10 cellular contexts compared by ENCODE assay signal in the genomic region with DNA sequence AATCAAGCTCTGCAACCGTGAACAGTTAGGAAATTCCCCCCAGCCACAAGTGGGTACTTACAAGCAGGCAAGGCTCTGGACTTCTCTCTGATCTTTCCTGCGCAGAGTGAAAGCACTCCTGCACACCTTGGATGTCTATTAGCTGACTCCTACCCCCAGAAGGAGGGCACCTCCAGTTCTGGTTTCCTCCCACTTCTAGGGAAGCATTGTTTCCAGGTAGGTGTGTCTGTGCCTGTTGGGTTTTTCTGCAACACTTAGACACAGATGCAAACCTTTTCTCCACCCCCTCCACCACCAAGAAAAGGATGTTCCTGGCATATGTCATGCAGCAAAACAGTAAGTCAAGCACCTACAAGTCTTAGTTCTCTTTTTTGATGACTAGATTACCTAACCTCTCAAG. TPM values are rescaled to one million over a fixed set of nuclear protein-coding genes. Genes with fewer than 3 reads are reported as not detected.
A peak's percentile ranks its signal among the peaks of the same experiment; 100 is the strongest.
DNase-seq lines count a peak whose midpoint lies in the region; ATAC-seq and TF ChIP-seq lines count a peak whose summit lies in the region.
"Had no signal": no experiment of that assay in that cellular context is flagged by ENCODE, and none has a peak within 500 bp of the region (broad histone marks: within the 10 kb centered on the region; RNA-seq: fewer than 3 reads in every experiment).

A gene with protein sequence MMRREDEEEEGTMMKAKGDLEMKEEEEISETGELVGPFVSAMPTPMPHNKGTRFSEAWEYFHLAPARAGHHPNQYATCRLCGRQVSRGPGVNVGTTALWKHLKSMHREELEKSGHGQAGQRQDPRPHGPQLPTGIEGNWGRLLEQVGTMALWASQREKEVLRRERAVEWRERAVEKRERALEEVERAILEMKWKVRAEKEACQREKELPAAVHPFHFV (minus strand): TSS at position 108 of the 400 bp plus-strand sequence. CDS start 1,145 bp downstream, outside the sequence.

- no peak within 1 kb of the TSS for H3K4me3 ChIP-seq in endodermal cell (ENCODE audit: low read length)

- peak within 1 kb of the TSS; percentile 91 for H3K4me3 Mint-ChIP-seq in activated naive CD8-positive, alpha-beta T cell
- peak within 1 kb of the TSS; percentile 77 to 82 for H3K4me3 Mint-ChIP-seq in stimulated activated naive B cell treated with anti-CD40 and anti-IgM and Interleukin-4, amounts not matched to agents 10 μg/mL and 1 μg/mL and 100 μg/mL, for 72 hours
- no peak within 1 kb of the TSS for H3K4me3 Mint-ChIP-seq in endodermal cell

- peak within 1 kb of the TSS; percentile 95 for H3K27ac Mint-ChIP-seq in activated naive CD8-positive, alpha-beta T cell
- peak within 1 kb of the TSS; percentile 91 for H3K27ac Mint-ChIP-seq in stimulated activated naive B cell treated with anti-CD40 and anti-IgM and Interleukin-4, amounts not matched to agents 10 μg/mL and 1 μg/mL and 100 μg/mL, for 72 hours
- H3K27ac Mint-ChIP-seq in endodermal cell: no peak within 1 kb of the TSS

- POLR2A ChIA-PET in activated CD8-positive, alpha-beta memory T cell treated with anti-CD3 and anti-CD28 coated beads for 36 hours (lab: Charles Lee): interaction anchor here (0.5 to 5.0 kb wide), 9 partner anchors 9 to 54 kb away, joined by 3 to 51 read pairs (median 25); partner anchors contain the start of gene CD96

- no peaks in the 10 kb centered on the region for H3K27me3 ChIP-seq in endodermal cell (ENCODE audit: control insufficient read depth, insufficient read depth, low read length, poor library complexity, severe bottlenecking)

- no peaks in the 10 kb centered on the region for H3K9me3 Mint-ChIP-seq in activated naive CD8-positive, alpha-beta T cell (ENCODE audit: low read depth)
- peaks cover 2 to 5% of the 10 kb centered on the region in 2 donors for H3K9me3 Mint-ChIP-seq in stimulated activated naive B cell treated with anti-CD40 and anti-IgM and Interleukin-4, amounts not matched to agents 10 μg/mL and 1 μg/mL and 100 μg/mL, for 72 hours
- H3K9me3 Mint-ChIP-seq in endodermal cell: no peaks in the 10 kb centered on the region

- H3K4me1 Mint-ChIP-seq in activated naive CD8-positive, alpha-beta T cell (ENCODE audit: low read depth): peaks cover 69% of the 10 kb centered on the region
- peaks cover 21 to 42% of the 10 kb centered on the region in 2 donors for H3K4me1 Mint-ChIP-seq in stimulated activated naive B cell treated with anti-CD40 and anti-IgM and Interleukin-4, amounts not matched to agents 10 μg/mL and 1 μg/mL and 100 μg/mL, for 72 hours
- H3K4me1 Mint-ChIP-seq in endodermal cell: no peaks in the 10 kb centered on the region

- no peak within 1 kb of the TSS for H3K27ac ChIP-seq in endodermal cell (ENCODE audit: low read depth, low read length)

- no peak for DNase-seq in activated CD8-positive, alpha-beta memory T cell treated with anti-CD3 and anti-CD28 coated beads, Interleukin-2, amount 50 U/mL, for 48 hours
- peak; percentile 56 for DNase-seq in stimulated activated naive B cell treated with anti-CD40 and anti-IgM and Interleukin-4, amounts not matched to agents 10 μg/mL and 1 μg/mL and 100 μg/mL, for 72 hours
- no peak for DNase-seq in HUDEP-2 (lab: John Stamatoyannopoulos, UW; ENCODE audit: unreplicated experiment in 76 of 76)
- DNase-seq in endodermal cell: no peak
- DNase-seq: OCI-M1 had no signal

- ATAC-seq in HG02885 (IDR thresholded peaks at IDR 0.05; ENCODE audit: poor library complexity, unreplicated experiment): peak; percentile 67
- ATAC-seq in stimulated activated naive B cell treated with anti-CD40 and anti-IgM and Interleukin-4, amounts not matched to agents 10 μg/mL and 1 μg/mL and 100 μg/mL, for 72 hours (replicated peaks): peak; percentile 79
- no peak for ATAC-seq in HG03135 (IDR thresholded peaks at IDR 0.05; ENCODE audit: unreplicated experiment)

- WGBS in endodermal cell (ENCODE audit: insufficient coverage in 1 of 2, insufficient read length in 1 of 2), 2 experiments: 86 to 96% methylated on average over 2 of the region's 2 CpGs

- H3K9me3 ChIP-seq in endodermal cell (ENCODE audit: control insufficient read depth, low read length): no peaks in the 10 kb centered on the region

- no peaks in the 10 kb centered on the region for H3K36me3 ChIP-seq in endodermal cell (ENCODE audit: control insufficient read depth, insufficient read depth, low read length)

- no peak within 1 kb of the TSS for H3K9ac ChIP-seq in endodermal cell (ENCODE audit: extremely low read depth, low read length, poor library complexity, severe bottlenecking)

- H3K36me3 Mint-ChIP-seq in activated naive CD8-positive, alpha-beta T cell: peaks cover 29% of the 10 kb centered on the region
- H3K36me3 Mint-ChIP-seq in stimulated activated naive B cell treated with anti-CD40 and anti-IgM and Interleukin-4, amounts not matched to agents 10 μg/mL and 1 μg/mL and 100 μg/mL, for 72 hours: peaks cover 16 to 22% of the 10 kb centered on the region in 2 donors
- no peaks in the 10 kb centered on the region for H3K36me3 Mint-ChIP-seq in endodermal cell (ENCODE audit: low read depth)

- no peaks in the 10 kb centered on the region for H3K4me1 ChIP-seq in endodermal cell (ENCODE audit: control insufficient read depth, insufficient read depth, low read length)

- no peak for TF ChIP-seq CTCF in endodermal cell (conservative IDR thresholded peaks at IDR 0.05)

- CTCF ChIA-PET in activated CD8-positive, alpha-beta memory T cell treated with anti-CD3 and anti-CD28 coated beads for 36 hours (lab: Charles Lee): interaction anchor here (1.0 to 3.9 kb wide), 6 partner anchors 9 to 78 kb away, joined by 3 to 28 read pairs (median 12); no protein-coding TSS in a partner anchor

- no peaks in the 10 kb centered on the region for H3K27me3 Mint-ChIP-seq in activated naive CD8-positive, alpha-beta T cell
- no peaks in the 10 kb centered on the region for H3K27me3 Mint-ChIP-seq in stimulated activated naive B cell treated with anti-CD40 and anti-IgM and Interleukin-4, amounts not matched to agents 10 μg/mL and 1 μg/mL and 100 μg/mL, for 72 hours
- H3K27me3 Mint-ChIP-seq in endodermal cell (ENCODE audit: insufficient read depth): no peaks in the 10 kb centered on the region

RNA-seq across cellular contexts. Expression of the gene that starts here (rescaled TPM):
- 100 to 1,000 TPM; 670 to 671 TPM for total RNA-seq in activated CD8-positive, alpha-beta memory T cell treated with anti-CD3 and anti-CD28 coated beads for 36 hours
- total RNA-seq in endodermal cell: not detected
- polyA plus RNA-seq in endodermal cell (2013, experiment 1 of 2): not detected
- not detected for polyA plus RNA-seq in endodermal cell (2013, experiment 2 of 2)
- total RNA-seq: H1 had no signal
- polyA plus RNA-seq: H1 had no signal

Comparison
In these comparisons a context has a peak if more than half of its experiments do, and no peak if none do; other contexts are left out.
1. RNA of the gene that starts here (total RNA-seq): 670 to 671 TPM in activated CD8-positive, alpha-beta memory T cell treated with anti-CD3 and anti-CD28 coated beads for 36 hours; not detected in endodermal cell; every median in the first group is over 100 times any median in the second.